Comparison of ENCODE assay signal across 8 cellular contexts in genomic region chrX:49054073-49054762, GRCh38. TPM values are rescaled to one million over a fixed set of nuclear protein-coding genes. Genes with fewer than 3 reads are reported as not detected.
DNase-seq lines count a peak whose midpoint lies in the region; ATAC-seq and TF ChIP-seq lines count a peak whose summit lies in the region.

No MANE protein-coding gene starts in this region.

- no peak overlapping the region for H3K23ac ChIP-seq in neuronal stem cell (ENCODE audit: low read depth, low read length, poor library complexity)

- no peak overlapping the region for H3K14ac ChIP-seq in neuronal stem cell (ENCODE audit: low read length)

- H4K8ac ChIP-seq in neuronal stem cell (ENCODE audit: low read depth, low read length): no peak overlapping the region

- TF ChIP-seq CTCF in C4-2B (conservative IDR thresholded peaks at IDR 0.05) (no peak), OCI-LY7 (conservative IDR thresholded peaks at IDR 0.05; ENCODE audit: low read length) (no peak), endothelial cell (IDR thresholded peaks at IDR 0.05; ENCODE audit: unreplicated experiment) (no peak)

- no peak overlapping the region for H3K18ac ChIP-seq in neuronal stem cell (ENCODE audit: low read length)

- BruUV-seq in OCI-LY7 (replicated peaks; lab: Mats Ljungman, UMichigan): no TSS peak

- POLR2A ChIA-PET in OCI-LY7 (lab: Charles Lee): no interaction called here

- CTCF ChIA-PET in OCI-LY7 (lab: Charles Lee; ENCODE audit: unreplicated experiment): no interaction called here

- H3K4me3 Mint-ChIP-seq in endothelial cell (ENCODE audit: unreplicated experiment): peak overlapping the region; percentile 94

- ATAC-seq in HG02610 (IDR thresholded peaks at IDR 0.05; ENCODE audit: unreplicated experiment): no peak
- ATAC-seq in HG02870 (IDR thresholded peaks at IDR 0.05; ENCODE audit: unreplicated experiment): no peak

- H3K27ac ChIP-seq in C4-2B (peak overlapping the region; percentile 76), OCI-LY7 (ENCODE audit: low read depth, low read length, poor library complexity, severe bottlenecking) (no peak overlapping the region), neuronal stem cell (replicated peaks; ENCODE audit: low read length) (no peak overlapping the region)

- H3K36me3 Mint-ChIP-seq in endothelial cell (ENCODE audit: low read depth, unreplicated experiment): peaks cover 11% of the 10 kb centered on the region

- DNase-seq in OCI-LY7 (ENCODE audit: low spot score) (no peak), endothelial cell (ENCODE audit: low spot score) (no peak), neuronal stem cell (ENCODE audit: low spot score) (no peak)
- DNase-seq in stimulated activated CD4-positive, alpha-beta T cell treated with anti-CD3 and anti-CD28 coated beads, Interleukin-4, amount 100 ng/mL, for 4 hours: no peak
- DNase-seq in activated effector memory CD4-positive, alpha-beta T cell treated with anti-CD3 and anti-CD28 coated beads, Interleukin-2, amount 50 U/mL, for 16 hours: no peak

- peaks cover 13% of the 10 kb centered on the region for H3K27me3 Mint-ChIP-seq in endothelial cell (ENCODE audit: unreplicated experiment)

- H3K9me3 Mint-ChIP-seq in endothelial cell (ENCODE audit: unreplicated experiment): no peaks in the 10 kb centered on the region

- no peak overlapping the region for H2BK5ac ChIP-seq in neuronal stem cell (ENCODE audit: low read length)

- no peaks in the 10 kb centered on the region for H3K9me2 ChIP-seq in OCI-LY7 (ENCODE audit: insufficient read depth, low read length)

- peaks cover 0 to 3% (median 0%) of the 10 kb centered on the region in 3 experiments for H3K27me3 ChIP-seq in neuronal stem cell (ENCODE audit: control insufficient read depth in 3 of 3, insufficient read depth in 3 of 3, low read depth in 1 of 3, low read length in 3 of 3)

- H3K4ac ChIP-seq in neuronal stem cell (ENCODE audit: low read length): no peak overlapping the region

- intact Hi-C loops in OCI-LY7 (cut with micrococcal nuclease; ENCODE audit: unreplicated experiment): no loop called here

- H3K79me2 ChIP-seq in OCI-LY7 (ENCODE audit: insufficient read depth, low read depth, low read length): no peaks in the 10 kb centered on the region

- H2BK120ac ChIP-seq in neuronal stem cell (ENCODE audit: low read depth, low read length): no peak overlapping the region

- H3K36me3 ChIP-seq in OCI-LY7 (ENCODE audit: insufficient read depth, low read length): no peaks in the 10 kb centered on the region
- no peaks in the 10 kb centered on the region for H3K36me3 ChIP-seq in neuronal stem cell (replicated peaks in 1 of 2; ENCODE audit: control insufficient read depth in 2 of 2, insufficient read depth in 2 of 2, low read length in 2 of 2)

- H3K9me3 ChIP-seq in OCI-LY7 (ENCODE audit: low read length) (no peaks in the 10 kb centered on the region), neuronal stem cell (replicated peaks in 1 of 2; ENCODE audit: control insufficient read depth in 2 of 2, insufficient read depth in 1 of 2, low read depth in 1 of 2, low read length in 2 of 2) (peaks cover 0 to 11% of the 10 kb centered on the region in 2 donors)

- WGBS in neuronal stem cell (ENCODE audit: extremely low coverage in 2 of 2, insufficient read length in 2 of 2, insufficient replicate concordance in 1 of 2), 2 donors: no CpG with 5 or more reads among the region's 5 CpGs

- peaks cover 25% of the 10 kb centered on the region for H3K4me1 Mint-ChIP-seq in endothelial cell (ENCODE audit: unreplicated experiment)

- H3K4me2 ChIP-seq in OCI-LY7 (ENCODE audit: low read length): peak overlapping the region; percentile 59
- peak overlapping the region; percentile 30 for H3K4me2 ChIP-seq in neuronal stem cell (ENCODE audit: insufficient read depth, low read length, poor library complexity, severe bottlenecking)

- H3K9ac ChIP-seq in neuronal stem cell (ENCODE audit: low read depth, low read length, poor library complexity): no peak overlapping the region

- no peak overlapping the region for H2BK15ac ChIP-seq in neuronal stem cell (ENCODE audit: low read length)

- H2AFZ ChIP-seq in OCI-LY7 (ENCODE audit: low read length): peak overlapping the region; percentile 55; the same call in 1 of the 2 replicates
- H2AFZ ChIP-seq in neuronal stem cell (ENCODE audit: low read length): peak overlapping the region; percentile 84

- no peak overlapping the region for H4K91ac ChIP-seq in neuronal stem cell (ENCODE audit: low read depth, low read length, poor library complexity)

- no peaks in the 10 kb centered on the region for H3K79me1 ChIP-seq in neuronal stem cell (ENCODE audit: low read depth, low read length)

- peak overlapping the region; percentile 68 for H3K4me3 ChIP-seq in OCI-LY7 (ENCODE audit: low read depth, low read length, poor library complexity, severe bottlenecking)
- H3K4me3 ChIP-seq in neuronal stem cell (ENCODE audit: low read length in 2 of 2): peak overlapping the region; percentile 46 to 83

- no peak overlapping the region for H2BK12ac ChIP-seq in neuronal stem cell (ENCODE audit: low read length)

- H3K27ac Mint-ChIP-seq in endothelial cell (ENCODE audit: unreplicated experiment): peak overlapping the region; percentile 88

- no peaks in the 10 kb centered on the region for H4K20me1 ChIP-seq in OCI-LY7 (ENCODE audit: insufficient read depth, low read length)

- no peak overlapping the region for H2AK5ac ChIP-seq in neuronal stem cell (ENCODE audit: low read depth, low read length)

- H3K4me1 ChIP-seq in OCI-LY7 (ENCODE audit: insufficient read depth, low read length, poor library complexity, severe bottlenecking) (no peaks in the 10 kb centered on the region), neuronal stem cell (ENCODE audit: control insufficient read depth in 2 of 2, insufficient read depth in 1 of 2, low read depth in 1 of 2, low read length in 2 of 2) (peaks cover 0 to 3% of the 10 kb centered on the region in 2 donors)

RNA-seq across cellular contexts. Expression of gene CCDC120, which starts 4.6 kb away (rescaled TPM):
- total RNA-seq in OCI-LY7 (2014; rRNA removed; shearing (Covaris generic)): 0.95 and 1.4 TPM in 2 replicates
- total RNA-seq in OCI-LY7 (2022) (3.6 and 4.1 TPM in 2 replicates), endothelial cell (ENCODE audit: unreplicated experiment) (22.5 TPM)
- polyA plus RNA-seq in neuronal stem cell (2013, experiment 1 of 2): 5.3 TPM
- 5.6 TPM for polyA plus RNA-seq in neuronal stem cell (2013, experiment 2 of 2)

RNA-seq across cellular contexts. Expression of gene TFE3, which starts 11.1 kb away (rescaled TPM):
- total RNA-seq in OCI-LY7 (2014; rRNA removed; shearing (Covaris generic)): 7.6 and 10.2 TPM in 2 replicates
- total RNA-seq in OCI-LY7 (2022) (19.0 and 19.8 TPM in 2 replicates), endothelial cell (ENCODE audit: unreplicated experiment) (31.0 TPM)
- 25.5 TPM for polyA plus RNA-seq in neuronal stem cell (2013, experiment 1 of 2)
- polyA plus RNA-seq in neuronal stem cell (2013, experiment 2 of 2): 25.7 TPM

RNA-seq across cellular contexts. Expression of gene PRAF2, which starts 19.6 kb away (rescaled TPM):
- total RNA-seq in OCI-LY7 (2014; rRNA removed; shearing (Covaris generic)): 2.3 and 8.1 TPM in 2 replicates
- 17.5 and 20.3 TPM in 2 replicates for total RNA-seq in OCI-LY7 (2022)
- 22.3 TPM for total RNA-seq in endothelial cell (ENCODE audit: unreplicated experiment)
- polyA plus RNA-seq in neuronal stem cell (2013, experiment 1 of 2): 91.4 TPM
- 93.5 TPM for polyA plus RNA-seq in neuronal stem cell (2013, experiment 2 of 2)

RNA-seq across cellular contexts. Expression of gene WDR45, which starts 25.5 kb away (rescaled TPM):
- 32.4 and 37.6 TPM in 2 replicates for total RNA-seq in OCI-LY7 (2014; rRNA removed; shearing (Covaris generic))
- 46.2 and 48.7 TPM in 2 replicates for total RNA-seq in OCI-LY7 (2022)
- 46.4 TPM for total RNA-seq in endothelial cell (ENCODE audit: unreplicated experiment)
- 17.0 TPM for polyA plus RNA-seq in neuronal stem cell (2013, experiment 1 of 2)
- 16.8 TPM for polyA plus RNA-seq in neuronal stem cell (2013, experiment 2 of 2)

RNA-seq across cellular contexts. Expression of gene GRIPAP1, which starts 52.2 kb away (rescaled TPM):
- total RNA-seq in OCI-LY7 (2014; rRNA removed; shearing (Covaris generic)): 27.5 and 42.7 TPM in 2 replicates
- 95.9 and 98.3 TPM in 2 replicates for total RNA-seq in OCI-LY7 (2022)
- total RNA-seq in endothelial cell (ENCODE audit: unreplicated experiment): 63.6 TPM
- 22.5 TPM for polyA plus RNA-seq in neuronal stem cell (2013, experiment 1 of 2)
- 21.8 TPM for polyA plus RNA-seq in neuronal stem cell (2013, experiment 2 of 2)
